19 cellular contexts compared by ENCODE assay signal in the genomic region with DNA sequence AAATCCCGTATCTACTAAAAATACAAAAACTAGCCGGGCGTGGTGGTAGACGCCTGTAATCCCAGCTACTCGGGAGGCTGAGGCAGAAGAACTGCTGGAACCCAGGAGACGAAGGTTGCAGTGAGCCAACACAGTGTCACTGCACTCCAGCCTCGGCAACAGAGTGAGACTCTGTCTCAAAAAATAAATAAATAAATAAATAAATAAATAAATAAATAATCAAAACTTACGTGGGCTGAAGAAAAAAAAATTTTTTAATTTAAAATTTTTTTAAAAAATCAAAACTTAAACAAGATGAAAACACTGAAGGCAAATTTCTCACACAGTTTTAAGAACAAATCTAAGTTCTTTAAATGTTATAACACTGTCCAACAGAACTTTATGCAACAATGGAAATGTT. TPM values are rescaled to one million over a fixed set of nuclear protein-coding genes. Genes with fewer than 3 reads are reported as not detected.
DNase-seq lines count a peak whose midpoint lies in the region; ATAC-seq, FAIRE-seq and TF ChIP-seq lines count a peak whose summit lies in the region.
"Had no signal": no experiment of that assay in that cellular context is flagged by ENCODE, and none has a peak within 500 bp of the region (broad histone marks: within the 10 kb centered on the region; RNA-seq: fewer than 3 reads in every experiment).

No MANE protein-coding gene starts in this region.

- H3K9me3 Mint-ChIP-seq in activated T-cell treated with anti-CD3 and anti-CD28 coated beads, Interleukin-2, amount 50 U/mL, for 72 hours, result no peaks in the 10 kb centered on the region
- H3K9me3 Mint-ChIP-seq in activated T-cell treated with anti-CD3 and anti-CD28 coated beads, Interleukin-2, amount 50 U/mL, for 4 hours, result no peaks in the 10 kb centered on the region
- H3K9me3 Mint-ChIP-seq: CD4-positive, alpha-beta T cell had no signal

- no peak for TF ChIP-seq CTCF in lower leg skin (IDR thresholded peaks at IDR 0.05)

- FAIRE-seq in islet of Langerhans (lab: Jason Lieb, UNC) (peak; percentile 43), small intestine (lab: Jason Lieb, UNC) (peak; percentile 23)
- FAIRE-seq: GM12878, H1, K562 had no signal

- H3K4me3 Mint-ChIP-seq in activated T-cell treated with anti-CD3 and anti-CD28 coated beads, Interleukin-2, amount 50 U/mL, for 72 hours, result no peak overlapping the region
- H3K4me3 Mint-ChIP-seq in activated T-cell treated with anti-CD3 and anti-CD28 coated beads, Interleukin-2, amount 50 U/mL, for 4 hours, result no peak overlapping the region
- H3K4me3 Mint-ChIP-seq in T-helper 17 cell, result peak overlapping the region; percentile 19

- H3K9me3 ChIP-seq in T-helper 17 cell (ENCODE audit: control insufficient read depth, low read length, poor library complexity, severe bottlenecking) (no peaks in the 10 kb centered on the region), small intestine (ENCODE audit: control insufficient read depth, low read depth) (no peaks in the 10 kb centered on the region)
- H3K9me3 ChIP-seq: BE2C, Caco-2 had no signal

- no peak for TF ChIP-seq POLR2A in lower leg skin (IDR thresholded peaks at IDR 0.05)

- peaks cover 3 to 10% of the 10 kb centered on the region in 2 donors for H3K4me1 ChIP-seq in small intestine (ENCODE audit: control insufficient read depth in 2 of 2, insufficient read depth in 1 of 2, low read depth in 1 of 2, low read length in 1 of 2)

- no peaks in the 10 kb centered on the region for H3K36me3 Mint-ChIP-seq in activated T-cell treated with anti-CD3 and anti-CD28 coated beads, Interleukin-2, amount 50 U/mL, for 72 hours (ENCODE audit: insufficient read depth in 2 of 2)
- no peaks in the 10 kb centered on the region for H3K36me3 Mint-ChIP-seq in activated T-cell treated with anti-CD3 and anti-CD28 coated beads, Interleukin-2, amount 50 U/mL, for 4 hours (ENCODE audit: insufficient read depth)
- H3K36me3 Mint-ChIP-seq in T-helper 17 cell (ENCODE audit: low read depth), result no peaks in the 10 kb centered on the region

- peaks cover 83% of the 10 kb centered on the region for H3K4me1 Mint-ChIP-seq in activated T-cell treated with anti-CD3 and anti-CD28 coated beads, Interleukin-2, amount 50 U/mL, for 72 hours (ENCODE audit: low read depth)
- peaks cover 80% of the 10 kb centered on the region for H3K4me1 Mint-ChIP-seq in activated T-cell treated with anti-CD3 and anti-CD28 coated beads, Interleukin-2, amount 50 U/mL, for 4 hours (ENCODE audit: low read depth)
- peaks cover 38% of the 10 kb centered on the region for H3K4me1 Mint-ChIP-seq in T-helper 17 cell

- ATAC-seq in activated T-cell treated with anti-CD3 and anti-CD28 coated beads, Interleukin-2, amount 50 U/mL, for 72 hours (replicated peaks in 1 of 2), result no peak
- no peak for ATAC-seq in activated T-cell treated with anti-CD3 and anti-CD28 coated beads, Interleukin-2, amount 50 U/mL, for 4 hours
- no peak for ATAC-seq in T-helper 17 cell

- no peaks in the 10 kb centered on the region for H3K27me3 Mint-ChIP-seq in activated T-cell treated with anti-CD3 and anti-CD28 coated beads, Interleukin-2, amount 50 U/mL, for 72 hours (ENCODE audit: low read depth)
- no peaks in the 10 kb centered on the region for H3K27me3 Mint-ChIP-seq in activated T-cell treated with anti-CD3 and anti-CD28 coated beads, Interleukin-2, amount 50 U/mL, for 4 hours (ENCODE audit: low read depth)
- no peaks in the 10 kb centered on the region for H3K27me3 Mint-ChIP-seq in T-helper 17 cell
- H3K27me3 Mint-ChIP-seq: CD4-positive, alpha-beta T cell had no signal

- no peaks in the 10 kb centered on the region for H3K36me3 ChIP-seq in small intestine (ENCODE audit: control insufficient read depth in 2 of 2, insufficient read depth in 2 of 2, low read length in 2 of 2)

- peak overlapping the region; percentile 42 for H3K27ac Mint-ChIP-seq in activated T-cell treated with anti-CD3 and anti-CD28 coated beads, Interleukin-2, amount 50 U/mL, for 72 hours
- H3K27ac Mint-ChIP-seq in T-helper 17 cell, result no peak overlapping the region

- 90 to 94% (median 94%) methylated on average over 8 of the region's 8 CpGs for WGBS in small intestine, 3 donors
- 89 to 94% methylated on average over 8 of the region's 8 CpGs for WGBS in lower leg skin, 2 donors

- intact Hi-C loops in lower leg skin (cut with DNase I; ENCODE audit: low total_unique reads), result no loop called here

- no peak for DNase-seq in activated T-cell treated with anti-CD3 and anti-CD28 coated beads, Interleukin-2, amount 50 U/mL, for 72 hours
- no peak for DNase-seq in activated T-cell treated with anti-CD3 and anti-CD28 coated beads, Interleukin-2, amount 50 U/mL, for 4 hours
- DNase-seq in T-helper 17 cell (no peak), small intestine (no peak), NCI-H146 (lab: John Stamatoyannopoulos, UW) (no peak), lower leg skin (ENCODE audit: low spot score in 2 of 2) (no peak), NCI-H69 (lab: John Stamatoyannopoulos, UW) (no peak)
- DNase-seq: 8988T; BE2C; Caco-2; CD4-positive, alpha-beta T cell; NCI-H1092 treated with DMSO at 0.1 percent for 48 hours; NCI-H2171 treated with DMSO at 0.1 percent for 48 hours; NCI-H446 treated with DMSO at 0.1 percent for 48 hours; NK-92 treated with Interleukin-12 subunit alpha and Interleukin-12 subunit beta, amount 100 ng/mL, for 24 hours had no signal

- H3K4me3 ChIP-seq in small intestine (ENCODE audit: low read depth in 1 of 2, low read length in 2 of 2) (no peak overlapping the region), lower leg skin (ENCODE audit: low read depth, poor library complexity, severe bottlenecking) (no peak overlapping the region)
- H3K4me3 ChIP-seq: GM12878, K562 had no signal

- no peak overlapping the region for H3K27ac ChIP-seq in small intestine (ENCODE audit: low read depth in 1 of 2, low read length in 1 of 2)

- H3K27me3 ChIP-seq in small intestine (ENCODE audit: control insufficient read depth in 2 of 2, insufficient read depth in 2 of 2, low read length in 2 of 2), result no peaks in the 10 kb centered on the region
- H3K27me3 ChIP-seq: BE2C had no signal

RNA-seq across cellular contexts. Expression of a gene that starts 14.4 kb away (rescaled TPM):
- total RNA-seq in activated T-cell treated with anti-CD3 and anti-CD28 coated beads, Interleukin-2, amount 50 U/mL, for 72 hours, result 10 to 100 TPM; 71.0 to 71.6 TPM
- total RNA-seq in activated T-cell treated with anti-CD3 and anti-CD28 coated beads, Interleukin-2, amount 50 U/mL, for 4 hours, result 10 to 100 TPM; 42.8 to 47.2 (median 46.8) TPM
- total RNA-seq in T-helper 17 cell, result 100 to 1,000 TPM in 1 of 2 donors, 10 to 100 TPM in 1; 95.6 to 135 TPM
- polyA plus RNA-seq in small intestine, result 1 to 10 TPM; 3.8 to 8.0 (median 4.9) TPM
- total RNA-seq in lower leg skin, result 10 to 100 TPM; 26.9 to 38.0 (median 30.4) TPM
